Comparison of ENCODE assay signal across 1 cellular context in the genomic region with DNA sequence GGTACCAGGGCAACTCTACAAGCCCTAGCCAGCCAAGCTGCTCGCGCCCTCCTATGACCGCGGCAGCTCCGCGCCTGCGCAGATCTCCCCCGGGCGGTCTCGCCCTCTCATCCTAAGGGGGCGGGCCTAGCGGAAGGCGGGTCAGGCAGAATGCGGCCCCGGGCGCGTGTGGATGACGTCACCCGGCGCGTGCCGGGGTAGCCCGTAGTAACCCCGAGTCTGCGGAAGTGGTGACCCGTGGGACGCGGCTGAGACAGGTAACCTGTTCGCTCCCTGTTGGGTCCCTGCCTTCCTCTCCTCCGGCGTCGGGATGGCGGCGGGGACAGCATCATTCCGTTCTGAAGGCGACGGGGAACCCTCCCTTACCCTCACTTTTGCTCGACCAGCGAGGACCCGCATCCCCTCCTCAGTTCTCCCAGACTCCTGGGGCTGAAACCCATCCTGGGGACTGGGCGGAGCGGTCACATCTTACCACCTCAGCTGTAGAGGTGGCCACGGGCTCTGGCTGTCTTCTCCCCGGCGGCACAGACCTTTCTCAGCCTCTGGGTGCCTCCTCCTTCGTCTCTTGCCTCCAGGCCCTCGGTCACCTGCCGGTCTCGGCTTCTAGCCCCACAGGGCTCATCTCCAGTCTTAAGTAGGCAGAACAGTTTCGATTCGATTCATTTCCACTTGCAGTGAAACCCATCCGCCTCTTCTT.
A peak's percentile ranks its signal among the peaks of the same experiment; 100 is the strongest.
TF ChIP-seq lines count a peak whose summit lies in the region.

A gene with protein sequence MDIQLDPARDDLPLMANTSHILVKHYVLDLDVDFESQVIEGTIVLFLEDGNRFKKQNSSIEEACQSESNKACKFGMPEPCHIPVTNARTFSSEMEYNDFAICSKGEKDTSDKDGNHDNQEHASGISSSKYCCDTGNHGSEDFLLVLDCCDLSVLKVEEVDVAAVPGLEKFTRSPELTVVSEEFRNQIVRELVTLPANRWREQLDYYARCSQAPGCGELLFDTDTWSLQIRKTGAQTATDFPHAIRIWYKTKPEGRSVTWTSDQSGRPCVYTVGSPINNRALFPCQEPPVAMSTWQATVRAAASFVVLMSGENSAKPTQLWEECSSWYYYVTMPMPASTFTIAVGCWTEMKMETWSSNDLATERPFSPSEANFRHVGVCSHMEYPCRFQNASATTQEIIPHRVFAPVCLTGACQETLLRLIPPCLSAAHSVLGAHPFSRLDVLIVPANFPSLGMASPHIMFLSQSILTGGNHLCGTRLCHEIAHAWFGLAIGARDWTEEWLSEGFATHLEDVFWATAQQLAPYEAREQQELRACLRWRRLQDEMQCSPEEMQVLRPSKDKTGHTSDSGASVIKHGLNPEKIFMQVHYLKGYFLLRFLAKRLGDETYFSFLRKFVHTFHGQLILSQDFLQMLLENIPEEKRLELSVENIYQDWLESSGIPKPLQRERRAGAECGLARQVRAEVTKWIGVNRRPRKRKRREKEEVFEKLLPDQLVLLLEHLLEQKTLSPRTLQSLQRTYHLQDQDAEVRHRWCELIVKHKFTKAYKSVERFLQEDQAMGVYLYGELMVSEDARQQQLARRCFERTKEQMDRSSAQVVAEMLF (plus strand): TSS at position 205 of the 697 bp plus-strand sequence. CDS start 33,085 bp downstream, outside the sequence.

TF ChIP-seq in K562, 482 proteins besides CTCF, POLR2A, EP300 and RAD21 (continued from another document and continues in another):
- TF ChIP-seq, protein P1, sequence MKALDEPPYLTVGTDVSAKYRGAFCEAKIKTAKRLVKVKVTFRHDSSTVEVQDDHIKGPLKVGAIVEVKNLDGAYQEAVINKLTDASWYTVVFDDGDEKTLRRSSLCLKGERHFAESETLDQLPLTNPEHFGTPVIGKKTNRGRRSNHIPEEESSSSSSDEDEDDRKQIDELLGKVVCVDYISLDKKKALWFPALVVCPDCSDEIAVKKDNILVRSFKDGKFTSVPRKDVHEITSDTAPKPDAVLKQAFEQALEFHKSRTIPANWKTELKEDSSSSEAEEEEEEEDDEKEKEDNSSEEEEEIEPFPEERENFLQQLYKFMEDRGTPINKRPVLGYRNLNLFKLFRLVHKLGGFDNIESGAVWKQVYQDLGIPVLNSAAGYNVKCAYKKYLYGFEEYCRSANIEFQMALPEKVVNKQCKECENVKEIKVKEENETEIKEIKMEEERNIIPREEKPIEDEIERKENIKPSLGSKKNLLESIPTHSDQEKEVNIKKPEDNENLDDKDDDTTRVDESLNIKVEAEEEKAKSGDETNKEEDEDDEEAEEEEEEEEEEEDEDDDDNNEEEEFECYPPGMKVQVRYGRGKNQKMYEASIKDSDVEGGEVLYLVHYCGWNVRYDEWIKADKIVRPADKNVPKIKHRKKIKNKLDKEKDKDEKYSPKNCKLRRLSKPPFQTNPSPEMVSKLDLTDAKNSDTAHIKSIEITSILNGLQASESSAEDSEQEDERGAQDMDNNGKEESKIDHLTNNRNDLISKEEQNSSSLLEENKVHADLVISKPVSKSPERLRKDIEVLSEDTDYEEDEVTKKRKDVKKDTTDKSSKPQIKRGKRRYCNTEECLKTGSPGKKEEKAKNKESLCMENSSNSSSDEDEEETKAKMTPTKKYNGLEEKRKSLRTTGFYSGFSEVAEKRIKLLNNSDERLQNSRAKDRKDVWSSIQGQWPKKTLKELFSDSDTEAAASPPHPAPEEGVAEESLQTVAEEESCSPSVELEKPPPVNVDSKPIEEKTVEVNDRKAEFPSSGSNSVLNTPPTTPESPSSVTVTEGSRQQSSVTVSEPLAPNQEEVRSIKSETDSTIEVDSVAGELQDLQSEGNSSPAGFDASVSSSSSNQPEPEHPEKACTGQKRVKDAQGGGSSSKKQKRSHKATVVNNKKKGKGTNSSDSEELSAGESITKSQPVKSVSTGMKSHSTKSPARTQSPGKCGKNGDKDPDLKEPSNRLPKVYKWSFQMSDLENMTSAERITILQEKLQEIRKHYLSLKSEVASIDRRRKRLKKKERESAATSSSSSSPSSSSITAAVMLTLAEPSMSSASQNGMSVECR (CRISPR knock-in tag; IDR thresholded peaks at IDR 0.05), result peak; percentile 78; the same call in 1 of the 2 replicates
- no peak for TF ChIP-seq SNRNP70 (optimal IDR thresholded peaks at IDR 0.05; ENCODE audit: low read depth, low read length)
- TF ChIP-seq RHOXF2B (CRISPR knock-in tag; conservative IDR thresholded peaks at IDR 0.05), result no peak
- TF ChIP-seq TFAM (CRISPR knock-in tag; conservative IDR thresholded peaks at IDR 0.05), result no peak
- TF ChIP-seq MBD2 (IDR thresholded peaks at IDR 0.05; ENCODE audit: borderline replicate concordance, low read depth), result no peak
- TF ChIP-seq, protein P2, sequence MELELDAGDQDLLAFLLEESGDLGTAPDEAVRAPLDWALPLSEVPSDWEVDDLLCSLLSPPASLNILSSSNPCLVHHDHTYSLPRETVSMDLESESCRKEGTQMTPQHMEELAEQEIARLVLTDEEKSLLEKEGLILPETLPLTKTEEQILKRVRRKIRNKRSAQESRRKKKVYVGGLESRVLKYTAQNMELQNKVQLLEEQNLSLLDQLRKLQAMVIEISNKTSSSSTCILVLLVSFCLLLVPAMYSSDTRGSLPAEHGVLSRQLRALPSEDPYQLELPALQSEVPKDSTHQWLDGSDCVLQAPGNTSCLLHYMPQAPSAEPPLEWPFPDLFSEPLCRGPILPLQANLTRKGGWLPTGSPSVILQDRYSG (tag; conservative IDR thresholded peaks at IDR 0.05; ENCODE audit: low read depth), result 0 out of 2 replicates have a peak, but pooled peaks have one; percentile 73
- peak; percentile 59 to 77 for TF ChIP-seq E2F6 (IDR thresholded peaks at IDR 0.05; ENCODE audit: borderline replicate concordance in 1 of 2, extremely low read depth in 1 of 2, insufficient read depth in 1 of 2, insufficient read length in 1 of 2, low read depth in 1 of 2, low read length in 1 of 2, poor library complexity in 1 of 2, severe bottlenecking in 1 of 2)
- peak; percentile 75 for TF ChIP-seq POLR2B (IDR thresholded peaks at IDR 0.05; ENCODE audit: low read depth, partially characterized antibody)
- no peak for TF ChIP-seq ZNF398 (CRISPR knock-in tag; IDR thresholded peaks at IDR 0.05)
- no peak for TF ChIP-seq CREB3L1 (IDR thresholded peaks at IDR 0.05; ENCODE audit: borderline replicate concordance, low read depth)
- peak; percentile 93 for TF ChIP-seq RBFOX2 (IDR thresholded peaks at IDR 0.05; ENCODE audit: low read depth, low read length)
- TF ChIP-seq, protein P3, sequence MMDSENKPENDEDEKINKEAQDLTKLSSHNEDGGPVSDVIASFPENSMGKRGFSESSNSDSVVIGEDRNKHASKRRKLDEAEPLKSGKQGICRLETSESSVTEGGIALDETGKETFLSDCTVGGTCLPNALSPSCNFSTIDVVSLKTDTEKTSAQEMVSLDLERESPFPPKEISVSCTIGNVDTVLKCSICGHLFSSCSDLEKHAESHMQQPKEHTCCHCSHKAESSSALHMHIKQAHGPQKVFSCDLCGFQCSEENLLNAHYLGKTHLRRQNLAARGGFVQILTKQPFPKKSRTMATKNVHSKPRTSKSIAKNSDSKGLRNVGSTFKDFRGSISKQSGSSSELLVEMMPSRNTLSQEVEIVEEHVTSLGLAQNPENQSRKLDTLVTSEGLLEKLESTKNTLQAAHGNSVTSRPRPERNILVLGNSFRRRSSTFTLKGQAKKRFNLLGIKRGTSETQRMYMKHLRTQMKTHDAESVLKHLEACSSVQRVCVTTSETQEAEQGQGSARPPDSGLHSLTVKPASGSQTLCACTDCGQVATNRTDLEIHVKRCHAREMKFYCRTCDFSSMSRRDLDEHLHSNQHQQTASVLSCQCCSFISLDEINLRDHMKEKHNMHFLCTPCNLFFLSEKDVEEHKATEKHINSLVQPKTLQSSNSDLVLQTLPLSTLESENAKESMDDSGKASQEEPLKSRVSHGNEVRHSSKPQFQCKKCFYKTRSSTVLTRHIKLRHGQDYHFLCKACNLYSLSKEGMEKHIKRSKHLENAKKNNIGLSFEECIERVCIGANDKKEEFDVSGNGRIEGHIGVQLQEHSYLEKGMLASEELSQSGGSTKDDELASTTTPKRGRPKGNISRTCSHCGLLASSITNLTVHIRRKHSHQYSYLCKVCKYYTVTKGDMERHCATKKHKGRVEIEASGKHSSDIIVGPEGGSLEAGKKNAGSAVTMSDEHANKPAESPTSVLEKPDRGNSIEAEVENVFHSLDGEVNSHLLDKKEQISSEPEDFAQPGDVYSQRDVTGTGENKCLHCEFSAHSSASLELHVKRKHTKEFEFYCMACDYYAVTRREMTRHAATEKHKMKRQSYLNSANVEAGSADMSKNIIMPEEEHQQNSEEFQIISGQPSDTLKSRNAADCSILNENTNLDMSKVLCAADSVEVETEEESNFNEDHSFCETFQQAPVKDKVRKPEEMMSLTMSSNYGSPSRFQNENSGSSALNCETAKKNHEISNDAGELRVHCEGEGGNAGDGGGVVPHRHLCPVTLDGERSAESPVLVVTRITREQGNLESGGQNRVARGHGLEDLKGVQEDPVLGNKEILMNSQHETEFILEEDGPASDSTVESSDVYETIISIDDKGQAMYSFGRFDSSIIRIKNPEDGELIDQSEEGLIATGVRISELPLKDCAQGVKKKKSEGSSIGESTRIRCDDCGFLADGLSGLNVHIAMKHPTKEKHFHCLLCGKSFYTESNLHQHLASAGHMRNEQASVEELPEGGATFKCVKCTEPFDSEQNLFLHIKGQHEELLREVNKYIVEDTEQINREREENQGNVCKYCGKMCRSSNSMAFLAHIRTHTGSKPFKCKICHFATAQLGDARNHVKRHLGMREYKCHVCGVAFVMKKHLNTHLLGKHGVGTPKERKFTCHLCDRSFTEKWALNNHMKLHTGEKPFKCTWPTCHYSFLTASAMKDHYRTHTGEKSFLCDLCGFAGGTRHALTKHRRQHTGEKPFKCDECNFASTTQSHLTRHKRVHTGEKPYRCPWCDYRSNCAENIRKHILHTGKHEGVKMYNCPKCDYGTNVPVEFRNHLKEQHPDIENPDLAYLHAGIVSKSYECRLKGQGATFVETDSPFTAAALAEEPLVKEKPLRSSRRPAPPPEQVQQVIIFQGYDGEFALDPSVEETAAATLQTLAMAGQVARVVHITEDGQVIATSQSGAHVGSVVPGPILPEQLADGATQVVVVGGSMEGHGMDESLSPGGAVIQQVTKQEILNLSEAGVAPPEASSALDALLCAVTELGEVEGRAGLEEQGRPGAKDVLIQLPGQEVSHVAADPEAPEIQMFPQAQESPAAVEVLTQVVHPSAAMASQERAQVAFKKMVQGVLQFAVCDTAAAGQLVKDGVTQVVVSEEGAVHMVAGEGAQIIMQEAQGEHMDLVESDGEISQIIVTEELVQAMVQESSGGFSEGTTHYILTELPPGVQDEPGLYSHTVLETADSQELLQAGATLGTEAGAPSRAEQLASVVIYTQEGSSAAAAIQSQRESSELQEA (IDR thresholded peaks at IDR 0.05; ENCODE audit: low read depth), result no peak
- peak; percentile 97 for TF ChIP-seq JUND (IDR thresholded peaks at IDR 0.05; ENCODE audit: borderline replicate concordance, low read depth, low read length)
- peak; percentile 94; the same call in 2 of the 3 replicates for TF ChIP-seq JUND (tag; IDR thresholded peaks at IDR 0.05; ENCODE audit: borderline replicate concordance, low read depth, low read length)
- peak; percentile 100 for TF ChIP-seq CREM (IDR thresholded peaks at IDR 0.05; ENCODE audit: low read depth)
- no peak for TF ChIP-seq ZBTB26 (CRISPR knock-in tag; IDR thresholded peaks at IDR 0.05)
- no peak for TF ChIP-seq NFIC (IDR thresholded peaks at IDR 0.05)
- TF ChIP-seq, protein P4, sequence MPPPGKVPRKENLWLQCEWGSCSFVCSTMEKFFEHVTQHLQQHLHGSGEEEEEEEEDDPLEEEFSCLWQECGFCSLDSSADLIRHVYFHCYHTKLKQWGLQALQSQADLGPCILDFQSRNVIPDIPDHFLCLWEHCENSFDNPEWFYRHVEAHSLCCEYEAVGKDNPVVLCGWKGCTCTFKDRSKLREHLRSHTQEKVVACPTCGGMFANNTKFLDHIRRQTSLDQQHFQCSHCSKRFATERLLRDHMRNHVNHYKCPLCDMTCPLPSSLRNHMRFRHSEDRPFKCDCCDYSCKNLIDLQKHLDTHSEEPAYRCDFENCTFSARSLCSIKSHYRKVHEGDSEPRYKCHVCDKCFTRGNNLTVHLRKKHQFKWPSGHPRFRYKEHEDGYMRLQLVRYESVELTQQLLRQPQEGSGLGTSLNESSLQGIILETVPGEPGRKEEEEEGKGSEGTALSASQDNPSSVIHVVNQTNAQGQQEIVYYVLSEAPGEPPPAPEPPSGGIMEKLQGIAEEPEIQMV (tag; conservative IDR thresholded peaks at IDR 0.05; ENCODE audit: low read depth), result no peak
- no peak for TF ChIP-seq TAF7 (tag; IDR thresholded peaks at IDR 0.05)
